ENCODE assay signal across 22 cellular contexts in the genomic region with DNA sequence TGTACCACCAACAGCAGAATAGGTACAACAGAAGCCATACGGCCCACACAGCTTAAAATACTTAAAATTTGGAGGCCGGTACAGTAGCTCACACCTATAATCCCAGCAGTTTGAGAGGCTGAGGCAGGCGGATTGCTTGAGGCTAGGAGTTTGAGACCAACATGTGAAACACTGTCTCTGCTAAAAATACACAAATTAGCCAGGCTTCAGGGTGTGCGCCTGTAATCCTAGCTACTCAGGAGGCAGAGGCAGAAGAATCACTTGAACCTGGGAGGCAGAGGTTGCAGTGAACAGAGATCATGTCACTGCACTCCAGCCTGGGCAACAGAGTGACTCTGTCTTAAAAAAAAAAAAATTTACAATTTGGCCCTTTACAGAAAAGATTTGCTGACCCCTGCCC. TPM values are rescaled to one million over a fixed set of nuclear protein-coding genes. Genes with fewer than 3 reads are reported as not detected.
DNase-seq lines count a peak whose midpoint lies in the region; ATAC-seq and TF ChIP-seq lines count a peak whose summit lies in the region.
"Had no signal": no experiment of that assay in that cellular context is flagged by ENCODE, and none has a peak within 500 bp of the region (broad histone marks: within the 10 kb centered on the region; RNA-seq: fewer than 3 reads in every experiment).

No MANE protein-coding gene starts in this region.

- H3K27me3 ChIP-seq in neutrophil (no peaks in the 10 kb centered on the region), gastrocnemius medialis (no peaks in the 10 kb centered on the region)
- H3K27me3 ChIP-seq: BE2C; BLaER1 treated with 17β-estradiol and CSF1 and Interleukin-3, amounts not matched to agents 10 nM and 100 nM had no signal

- POLR2A ChIA-PET in activated CD8-positive, alpha-beta T cell treated with anti-CD3 and anti-CD28 coated beads, Interleukin-2, amount 10 ng/mL, durations not matched to agents 7 days and 5 days (lab: Charles Lee), result no interaction called here
- POLR2A ChIA-PET in activated CD8-positive, alpha-beta T cell treated with anti-CD3 and anti-CD28 coated beads for 36 hours (lab: Charles Lee), result no interaction called here
- POLR2A ChIA-PET in activated CD4-positive, alpha-beta T cell treated with anti-CD3 and anti-CD28 coated beads, Interleukin-2, amount 10 ng/mL, durations not matched to agents 7 days and 5 days (lab: Charles Lee), result no interaction called here

- peaks cover 30% of the 10 kb centered on the region for H3K4me1 Mint-ChIP-seq in activated CD8-positive, alpha-beta T cell treated with anti-CD3 and anti-CD28 coated beads, Interleukin-2, amount 10 ng/mL, durations not matched to agents 7 days and 5 days (ENCODE audit: low read depth)
- H3K4me1 Mint-ChIP-seq in activated CD8-positive, alpha-beta T cell treated with anti-CD3 and anti-CD28 coated beads for 36 hours (ENCODE audit: low read depth), result peaks cover 13% of the 10 kb centered on the region
- peaks cover 19% of the 10 kb centered on the region for H3K4me1 Mint-ChIP-seq in central memory CD8-positive, alpha-beta T cell
- H3K4me1 Mint-ChIP-seq in activated CD4-positive, alpha-beta T cell treated with anti-CD3 and anti-CD28 coated beads, Interleukin-2, amount 10 ng/mL, durations not matched to agents 7 days and 5 days, result peaks cover 27% of the 10 kb centered on the region

- no peak for TF ChIP-seq CTCF in activated CD8-positive, alpha-beta T cell treated with anti-CD3 and anti-CD28 coated beads for 36 hours (IDR thresholded peaks at IDR 0.05)
- TF ChIP-seq CTCF in neutrophil (IDR thresholded peaks at IDR 0.05) (no peak), gastrocnemius medialis (IDR thresholded peaks at IDR 0.05 in 4 of 5, conservative IDR thresholded peaks at IDR 0.05 in 1 of 5) (no peak)

- intact Hi-C loops in activated CD8-positive, alpha-beta T cell treated with anti-CD3 and anti-CD28 coated beads for 36 hours (cut with micrococcal nuclease), result no loop called here
- intact Hi-C loops in gastrocnemius medialis (cut with DNase I; ENCODE audit: low total_unique reads), result no loop called here

- peaks cover 5% of the 10 kb centered on the region for H3K36me3 Mint-ChIP-seq in activated CD8-positive, alpha-beta T cell treated with anti-CD3 and anti-CD28 coated beads, Interleukin-2, amount 10 ng/mL, durations not matched to agents 7 days and 5 days (ENCODE audit: low read depth)
- peaks cover 4% of the 10 kb centered on the region for H3K36me3 Mint-ChIP-seq in activated CD8-positive, alpha-beta T cell treated with anti-CD3 and anti-CD28 coated beads for 36 hours (ENCODE audit: low read depth)
- H3K36me3 Mint-ChIP-seq in central memory CD8-positive, alpha-beta T cell (ENCODE audit: insufficient read depth), result no peaks in the 10 kb centered on the region
- H3K36me3 Mint-ChIP-seq in activated CD4-positive, alpha-beta T cell treated with anti-CD3 and anti-CD28 coated beads, Interleukin-2, amount 10 ng/mL, durations not matched to agents 7 days and 5 days (ENCODE audit: low read depth), result peaks cover 10% of the 10 kb centered on the region

- in situ Hi-C loops in gastrocnemius medialis (cut with MboI; ENCODE audit: low sequenced_read_pairs in 4 of 4), result no loop called here

- ATAC-seq in activated CD8-positive, alpha-beta T cell treated with anti-CD3 and anti-CD28 coated beads, Interleukin-2, amount 10 ng/mL, durations not matched to agents 7 days and 5 days, result no peak
- no peak for ATAC-seq in activated CD8-positive, alpha-beta T cell treated with anti-CD3 and anti-CD28 coated beads for 36 hours
- ATAC-seq in central memory CD8-positive, alpha-beta T cell (replicated peaks; ENCODE audit: extremely low read depth, poor library complexity, severe bottlenecking), result no peak
- ATAC-seq in gastrocnemius medialis, result peak; percentile 41 to 58
- ATAC-seq: A549 had no signal

- H3K4me3 Mint-ChIP-seq in activated CD8-positive, alpha-beta T cell treated with anti-CD3 and anti-CD28 coated beads, Interleukin-2, amount 10 ng/mL, durations not matched to agents 7 days and 5 days, result no peak overlapping the region
- H3K4me3 Mint-ChIP-seq in activated CD8-positive, alpha-beta T cell treated with anti-CD3 and anti-CD28 coated beads for 36 hours, result no peak overlapping the region
- no peak overlapping the region for H3K4me3 Mint-ChIP-seq in central memory CD8-positive, alpha-beta T cell
- H3K4me3 Mint-ChIP-seq in activated CD4-positive, alpha-beta T cell treated with anti-CD3 and anti-CD28 coated beads, Interleukin-2, amount 10 ng/mL, durations not matched to agents 7 days and 5 days, result no peak overlapping the region
- H3K4me3 Mint-ChIP-seq: CD14-positive monocyte; CD4-positive, alpha-beta T cell; CD8-positive, alpha-beta memory T cell had no signal

- no peaks in the 10 kb centered on the region for H3K27me3 Mint-ChIP-seq in activated CD8-positive, alpha-beta T cell treated with anti-CD3 and anti-CD28 coated beads, Interleukin-2, amount 10 ng/mL, durations not matched to agents 7 days and 5 days (ENCODE audit: low read depth)
- no peaks in the 10 kb centered on the region for H3K27me3 Mint-ChIP-seq in activated CD8-positive, alpha-beta T cell treated with anti-CD3 and anti-CD28 coated beads for 36 hours
- H3K27me3 Mint-ChIP-seq in central memory CD8-positive, alpha-beta T cell, result no peaks in the 10 kb centered on the region
- H3K27me3 Mint-ChIP-seq in activated CD4-positive, alpha-beta T cell treated with anti-CD3 and anti-CD28 coated beads, Interleukin-2, amount 10 ng/mL, durations not matched to agents 7 days and 5 days, result no peaks in the 10 kb centered on the region
- H3K27me3 Mint-ChIP-seq: CD4-positive, alpha-beta T cell; CD8-positive, alpha-beta memory T cell had no signal

- CTCF ChIA-PET in activated CD8-positive, alpha-beta T cell treated with anti-CD3 and anti-CD28 coated beads, Interleukin-2, amount 10 ng/mL, durations not matched to agents 7 days and 5 days (lab: Charles Lee), result no interaction called here
- CTCF ChIA-PET in activated CD8-positive, alpha-beta T cell treated with anti-CD3 and anti-CD28 coated beads for 36 hours (lab: Charles Lee), result interaction anchor here (0.7 to 1.1 kb wide), 3 partner anchors 115 to 181 kb away, joined by 3 to 4 read pairs (median 3); no protein-coding TSS in a partner anchor
- CTCF ChIA-PET in activated CD4-positive, alpha-beta T cell treated with anti-CD3 and anti-CD28 coated beads, Interleukin-2, amount 10 ng/mL, durations not matched to agents 7 days and 5 days (lab: Charles Lee), result interaction anchor here (1.3 kb wide), 1 partner anchor 35 kb away, joined by 4 read pairs; no protein-coding TSS in a partner anchor

- H3K9me3 ChIP-seq in neutrophil (no peaks in the 10 kb centered on the region), gastrocnemius medialis (no peaks in the 10 kb centered on the region)
- H3K9me3 ChIP-seq: BE2C had no signal

- no peak for DNase-seq in activated CD8-positive, alpha-beta T cell treated with anti-CD3 and anti-CD28 coated beads, Interleukin-2, amount 10 ng/mL, durations not matched to agents 7 days and 5 days
- no peak for DNase-seq in activated CD8-positive, alpha-beta T cell treated with anti-CD3 and anti-CD28 coated beads for 36 hours
- no peak for DNase-seq in central memory CD8-positive, alpha-beta T cell (ENCODE audit: low spot score in 2 of 2)
- DNase-seq in gastrocnemius medialis, result peak in 1 of 2 donors; percentile 20
- no peak for DNase-seq in COR-L47 (lab: John Stamatoyannopoulos, UW)
- DNase-seq in islet precursor cell, result no peak
- DNase-seq in activated CD4-positive, alpha-beta T cell treated with anti-CD3 and anti-CD28 coated beads, Interleukin-2, amount 10 ng/mL, durations not matched to agents 7 days and 5 days, result no peak
- DNase-seq: 8988T; AML-193; BE2C; CD4-positive, alpha-beta T cell; CD8-positive, alpha-beta memory T cell; DMS 273 treated with DMSO at 0.1 percent for 48 hours; DMS79; EL; GM23248; H7; HCEC 1CT had no signal

- H3K9me3 Mint-ChIP-seq in activated CD8-positive, alpha-beta T cell treated with anti-CD3 and anti-CD28 coated beads, Interleukin-2, amount 10 ng/mL, durations not matched to agents 7 days and 5 days (ENCODE audit: insufficient read depth), result no peaks in the 10 kb centered on the region
- no peaks in the 10 kb centered on the region for H3K9me3 Mint-ChIP-seq in activated CD8-positive, alpha-beta T cell treated with anti-CD3 and anti-CD28 coated beads for 36 hours
- H3K9me3 Mint-ChIP-seq in central memory CD8-positive, alpha-beta T cell, result no peaks in the 10 kb centered on the region
- peaks cover 9% of the 10 kb centered on the region for H3K9me3 Mint-ChIP-seq in activated CD4-positive, alpha-beta T cell treated with anti-CD3 and anti-CD28 coated beads, Interleukin-2, amount 10 ng/mL, durations not matched to agents 7 days and 5 days
- H3K9me3 Mint-ChIP-seq: CD4-positive, alpha-beta T cell had no signal

- H3K27ac Mint-ChIP-seq in activated CD8-positive, alpha-beta T cell treated with anti-CD3 and anti-CD28 coated beads, Interleukin-2, amount 10 ng/mL, durations not matched to agents 7 days and 5 days, result peak overlapping the region; percentile 25
- H3K27ac Mint-ChIP-seq in activated CD8-positive, alpha-beta T cell treated with anti-CD3 and anti-CD28 coated beads for 36 hours, result no peak overlapping the region
- H3K27ac Mint-ChIP-seq in central memory CD8-positive, alpha-beta T cell (ENCODE audit: low read depth), result peak overlapping the region; percentile 92
- no peak overlapping the region for H3K27ac Mint-ChIP-seq in activated CD4-positive, alpha-beta T cell treated with anti-CD3 and anti-CD28 coated beads, Interleukin-2, amount 10 ng/mL, durations not matched to agents 7 days and 5 days
- H3K27ac Mint-ChIP-seq: CD14-positive monocyte; CD4-positive, alpha-beta T cell had no signal

- H3K4me3 ChIP-seq in neutrophil (ENCODE audit: low read depth in 1 of 2, low read length in 1 of 2), result no peak overlapping the region
- no peak overlapping the region for H3K4me3 ChIP-seq in gastrocnemius medialis
- H3K4me3 ChIP-seq: A549; BLaER1 treated with 17β-estradiol and CSF1 and Interleukin-3, amounts not matched to agents 10 nM and 100 nM; GM23248 had no signal

- H3K27ac ChIP-seq in neutrophil (peak overlapping the region; percentile 33), gastrocnemius medialis (peak overlapping the region; percentile 13 to 76 (median 50))
- H3K27ac ChIP-seq: A549; BLaER1 treated with 17β-estradiol and CSF1 and Interleukin-3, amounts not matched to agents 10 nM and 100 nM; GM23248 had no signal

- H3K4me1 ChIP-seq in neutrophil (ENCODE audit: control insufficient read depth in 1 of 2, insufficient read depth in 1 of 2, low read depth in 1 of 2, low read length in 1 of 2) (peaks cover 25 to 28% of the 10 kb centered on the region in 2 experiments), gastrocnemius medialis (peaks cover 26 to 35% of the 10 kb centered on the region in 2 donors)
- H3K4me1 ChIP-seq: A549, BE2C had no signal

- no peaks in the 10 kb centered on the region for H3K36me3 ChIP-seq in neutrophil
- no peaks in the 10 kb centered on the region for H3K36me3 ChIP-seq in gastrocnemius medialis

- TF ChIP-seq POLR2A in gastrocnemius medialis (IDR thresholded peaks at IDR 0.05), result peak; percentile 11 to 47

RNA-seq across cellular contexts. Expression of gene GFOD2, which starts 17.0 kb away (rescaled TPM):
- total RNA-seq in activated CD8-positive, alpha-beta T cell treated with anti-CD3 and anti-CD28 coated beads, Interleukin-2, amount 10 ng/mL, durations not matched to agents 7 days and 5 days, result 10 to 100 TPM; 12.5 to 14.0 TPM
- 10 to 100 TPM; 11.6 to 14.1 TPM for total RNA-seq in activated CD8-positive, alpha-beta T cell treated with anti-CD3 and anti-CD28 coated beads for 36 hours
- 10 to 100 TPM in 3 of 4 donors, 1 to 10 TPM in 1; 8.9 to 15.4 (median 11.6) TPM for total RNA-seq in gastrocnemius medialis
- total RNA-seq in activated CD4-positive, alpha-beta T cell treated with anti-CD3 and anti-CD28 coated beads, Interleukin-2, amount 10 ng/mL, durations not matched to agents 7 days and 5 days, result 10 to 100 TPM; 11.2 to 11.9 TPM

RNA-seq across cellular contexts. Expression of gene C16orf86, which starts 35.5 kb away (rescaled TPM):
- 1 to 10 TPM; 2.3 to 2.5 TPM for total RNA-seq in activated CD8-positive, alpha-beta T cell treated with anti-CD3 and anti-CD28 coated beads, Interleukin-2, amount 10 ng/mL, durations not matched to agents 7 days and 5 days
- 1 to 10 TPM; 2.8 to 4.7 TPM for total RNA-seq in activated CD8-positive, alpha-beta T cell treated with anti-CD3 and anti-CD28 coated beads for 36 hours
- total RNA-seq in gastrocnemius medialis, result 1 to 10 TPM; 5.1 to 8.5 (median 7.3) TPM
- 1 to 10 TPM; 3.8 to 4.8 TPM for total RNA-seq in activated CD4-positive, alpha-beta T cell treated with anti-CD3 and anti-CD28 coated beads, Interleukin-2, amount 10 ng/mL, durations not matched to agents 7 days and 5 days

RNA-seq across cellular contexts. Expression of gene ENKD1, which starts 35.6 kb away (rescaled TPM):
- 1 to 10 TPM; 7.0 TPM for total RNA-seq in activated CD8-positive, alpha-beta T cell treated with anti-CD3 and anti-CD28 coated beads, Interleukin-2, amount 10 ng/mL, durations not matched to agents 7 days and 5 days
- total RNA-seq in activated CD8-positive, alpha-beta T cell treated with anti-CD3 and anti-CD28 coated beads for 36 hours, result 1 to 10 TPM; 8.4 to 8.9 TPM
- 10 to 100 TPM in 3 of 4 donors, 1 to 10 TPM in 1; 8.1 to 14.2 (median 11.2) TPM for total RNA-seq in gastrocnemius medialis
- 1 to 10 TPM; 8.0 to 8.2 TPM for total RNA-seq in activated CD4-positive, alpha-beta T cell treated with anti-CD3 and anti-CD28 coated beads, Interleukin-2, amount 10 ng/mL, durations not matched to agents 7 days and 5 days

RNA-seq across cellular contexts. Expression of gene PARD6A, which starts 41.4 kb away (rescaled TPM):
- total RNA-seq in activated CD8-positive, alpha-beta T cell treated with anti-CD3 and anti-CD28 coated beads, Interleukin-2, amount 10 ng/mL, durations not matched to agents 7 days and 5 days, result 10 to 100 TPM; 13.2 to 14.7 TPM
- total RNA-seq in activated CD8-positive, alpha-beta T cell treated with anti-CD3 and anti-CD28 coated beads for 36 hours, result 1 to 10 TPM; 6.3 to 7.2 TPM
- total RNA-seq in gastrocnemius medialis, result 10 to 100 TPM in 3 of 4 donors, 1 to 10 TPM in 1; 2.7 to 17.3 (median 12.5) TPM
- total RNA-seq in activated CD4-positive, alpha-beta T cell treated with anti-CD3 and anti-CD28 coated beads, Interleukin-2, amount 10 ng/mL, durations not matched to agents 7 days and 5 days, result 10 to 100 TPM; 11.6 to 13.0 TPM

RNA-seq across cellular contexts. Expression of gene ACD, which starts 42.1 kb away (rescaled TPM):
- 10 to 100 TPM; 51.4 to 51.6 TPM for total RNA-seq in activated CD8-positive, alpha-beta T cell treated with anti-CD3 and anti-CD28 coated beads, Interleukin-2, amount 10 ng/mL, durations not matched to agents 7 days and 5 days
- total RNA-seq in activated CD8-positive, alpha-beta T cell treated with anti-CD3 and anti-CD28 coated beads for 36 hours, result 10 to 100 TPM; 50.8 to 53.7 TPM
- total RNA-seq in gastrocnemius medialis, result 10 to 100 TPM in 3 of 4 donors, 1 to 10 TPM in 1; 9.9 to 12.8 (median 11.1) TPM
- total RNA-seq in activated CD4-positive, alpha-beta T cell treated with anti-CD3 and anti-CD28 coated beads, Interleukin-2, amount 10 ng/mL, durations not matched to agents 7 days and 5 days, result 10 to 100 TPM; 38.0 to 41.8 TPM

Comparison
In these comparisons a context has a peak if more than half of its experiments do, and no peak if none do; other contexts are left out.
1. H3K27ac Mint-ChIP-seq: peak in activated CD8-positive, alpha-beta T cell treated with anti-CD3 and anti-CD28 coated beads, Interleukin-2, amount 10 ng/mL, durations not matched to agents 7 days and 5 days (single experiment) and central memory CD8-positive, alpha-beta T cell (single experiment); none in activated CD8-positive, alpha-beta T cell treated with anti-CD3 and anti-CD28 coated beads for 36 hours (single experiment) and activated CD4-positive, alpha-beta T cell treated with anti-CD3 and anti-CD28 coated beads, Interleukin-2, amount 10 ng/mL, durations not matched to agents 7 days and 5 days (single experiment).
2. ATAC-seq: peak in gastrocnemius medialis (2 of 2); none in activated CD8-positive, alpha-beta T cell treated with anti-CD3 and anti-CD28 coated beads, Interleukin-2, amount 10 ng/mL, durations not matched to agents 7 days and 5 days (single experiment), activated CD8-positive, alpha-beta T cell treated with anti-CD3 and anti-CD28 coated beads for 36 hours (single experiment) and central memory CD8-positive, alpha-beta T cell (single experiment).